25 cellular contexts compared by ENCODE assay signal in genomic region chr1:162543228-162543627, GRCh38.
"Had no signal": no experiment of that assay in that cellular context is flagged by ENCODE, and none has a peak within 500 bp of the region (broad histone marks: within the 10 kb centered on the region; RNA-seq: fewer than 3 reads in every experiment).

No MANE protein-coding gene starts in this region.

- H3K27ac ChIP-seq: cardiac muscle cell, colonic mucosa had no signal

- ATAC-seq: activated CD4-positive, alpha-beta T cell treated with anti-CD3 and anti-CD28 coated beads for 36 hours; activated CD8-positive, alpha-beta T cell treated with anti-CD3 and anti-CD28 coated beads for 36 hours; activated T-cell treated with anti-CD3 and anti-CD28 coated beads, Interleukin-2, amount 50 U/mL, for 4 hours; activated T-helper 17 cell treated with anti-CD3 and anti-CD28 coated beads, Interleukin-2, amount 50 U/mL, for 72 hours; esophagus mucosa had no signal

- H3K9me3 ChIP-seq: colonic mucosa had no signal

- H3K4me1 ChIP-seq: colonic mucosa had no signal

- H3K27me3 ChIP-seq: cardiac muscle cell, colonic mucosa had no signal

- H3K4me3 ChIP-seq: cardiac muscle cell, colonic mucosa had no signal

- H3K36me3 ChIP-seq: cardiac muscle cell, colonic mucosa had no signal

- DNase-seq: activated CD4-positive, alpha-beta T cell treated with anti-CD3 and anti-CD28 coated beads for 36 hours; activated CD4-positive, alpha-beta T cell treated with anti-CD3 and anti-CD28 coated beads, Interleukin-2, amount 10 ng/mL, durations not matched to agents 7 days and 5 days; activated CD4-positive, alpha-beta T cell treated with anti-CD3 and anti-CD28 coated beads, Interleukin-2, amount 50 U/mL, for 48 hours; activated CD4-positive, CD25-positive, alpha-beta regulatory T cell; activated CD4-positive, CD25-positive, alpha-beta regulatory T cell treated with anti-CD3 and anti-CD28 coated beads, Interleukin-2, amount 50 U/mL, for 72 hours; activated CD8-positive, alpha-beta memory T cell treated with anti-CD3 and anti-CD28 coated beads for 24 hours; activated CD8-positive, alpha-beta T cell treated with anti-CD3 and anti-CD28 coated beads for 36 hours; activated effector memory CD4-positive, alpha-beta T cell treated with Interleukin-2 at 50 U/mL for 16 hours; activated gamma-delta T cell treated with Interleukin-2 at 50 U/mL for 16 hours; activated naive CD4-positive, alpha-beta T cell treated with anti-CD3 and anti-CD28 coated beads, Interleukin-2, amount 50 U/mL, for 16 hours; activated naive CD4-positive, alpha-beta T cell treated with Interleukin-2 at 50 U/mL for 16 hours; activated T-cell treated with anti-CD3 and anti-CD28 coated beads, Interleukin-2, amount 50 U/mL, for 4 hours; amniotic stem cell; anterior cingulate cortex; central memory CD4-positive, alpha-beta T cell; cerebellar nuclear complex; colonic mucosa; effector CD8-positive, alpha-beta T cell; foreskin fibroblast; head of caudate nucleus; hippocampal formation; T-helper 2 cell had no signal
